Comparison of ENCODE assay signal across 1 cellular context in the genomic region with DNA sequence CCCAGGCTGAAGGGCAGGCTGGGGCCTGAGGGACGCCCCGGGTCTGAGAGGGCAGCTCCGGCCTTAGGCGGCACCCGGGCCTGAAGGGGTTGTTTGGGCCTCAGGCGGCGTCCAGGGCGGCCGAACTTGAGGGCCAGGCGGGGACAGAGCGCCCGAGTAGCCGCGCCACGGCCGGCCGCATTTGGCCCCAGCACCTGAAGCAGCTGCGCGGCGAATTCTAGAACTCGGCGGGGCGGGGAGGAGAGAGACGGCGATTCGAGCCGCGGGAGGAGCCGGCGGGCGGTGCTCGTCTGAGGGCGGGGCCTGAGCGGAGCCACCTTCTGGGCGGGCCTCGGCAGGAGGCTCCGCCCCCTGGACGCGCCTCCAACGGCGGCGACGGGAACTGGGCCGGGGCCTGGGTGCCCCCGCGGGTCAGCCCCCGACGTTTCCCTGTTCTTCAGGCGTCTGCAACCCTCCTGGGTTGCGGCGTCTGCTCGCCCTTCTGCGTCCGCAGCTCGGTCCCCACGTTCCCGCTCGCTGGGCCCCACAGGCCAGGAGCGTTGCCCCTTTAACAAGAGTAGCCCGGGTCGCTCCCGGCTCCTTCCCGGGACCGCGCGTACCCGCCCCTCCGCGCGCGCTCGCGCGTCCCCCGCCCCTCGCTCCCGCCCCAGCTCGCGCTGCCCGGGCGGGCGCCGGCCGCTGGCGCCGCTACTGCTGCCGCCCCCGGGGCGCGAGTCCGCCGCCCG.
TF ChIP-seq lines count a peak whose summit lies in the region.

A gene with protein sequence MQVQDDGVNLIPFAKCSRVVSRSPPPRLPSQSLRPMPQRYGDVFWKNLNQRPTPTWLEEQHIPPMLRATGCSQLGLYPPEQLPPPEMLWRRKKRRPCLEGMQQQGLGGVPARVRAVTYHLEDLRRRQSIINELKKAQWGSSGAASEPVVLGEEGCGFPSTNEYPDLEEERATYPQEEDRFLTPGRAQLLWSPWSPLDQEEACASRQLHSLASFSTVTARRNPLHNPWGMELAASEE (minus strand): TSS at position 221 of the 725 bp plus-strand sequence. CDS start 3,085 bp downstream, outside the sequence.
A gene (plus strand): TSS at position 649 of the 725 bp plus-strand sequence. CDS start 2,297 bp downstream, outside the sequence.

TF ChIP-seq in H1, 55 proteins besides CTCF, POLR2A, EP300 and RAD21 (continued from another document):
- no peak for TF ChIP-seq TEAD4 (IDR thresholded peaks at IDR 0.05; ENCODE audit: low read depth, low read length)
- 0 out of 2 replicates have a peak, but pooled peaks have one; percentile 12 for TF ChIP-seq CREB1 (IDR thresholded peaks at IDR 0.05)
